In the genomic region with DNA sequence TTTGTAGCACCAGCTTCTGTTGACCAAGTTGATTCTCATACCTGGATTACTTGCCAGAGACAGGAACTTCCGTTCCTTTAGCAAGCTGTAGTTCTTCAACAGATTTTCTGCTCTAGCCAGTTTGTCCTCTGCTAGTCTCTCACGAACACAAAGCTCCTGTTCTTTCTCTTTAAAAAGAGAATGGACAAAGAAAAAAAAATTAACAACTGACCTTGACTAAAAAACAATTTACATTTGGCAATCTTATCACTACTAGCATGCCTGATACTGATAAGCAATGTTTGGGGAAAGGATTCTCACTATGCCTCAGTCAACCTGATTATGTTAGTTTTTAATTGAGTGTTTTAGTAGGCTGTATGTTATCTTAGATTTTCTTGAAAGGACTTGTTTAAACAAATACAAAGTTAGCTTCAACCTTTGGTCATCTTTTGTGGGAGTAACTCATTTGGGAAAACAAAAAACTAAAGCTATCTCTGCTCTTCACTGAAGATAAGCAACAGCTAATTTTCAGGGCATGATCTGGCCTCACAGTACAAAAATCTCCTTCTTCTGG, we compare ENCODE assay signal across 1 cellular context.
A peak's percentile ranks its signal among the peaks of the same experiment; 100 is the strongest.
TF ChIP-seq lines count a peak whose summit lies in the region.

No MANE protein-coding gene starts in this region.

TF ChIP-seq in HepG2, 621 proteins besides CTCF, POLR2A, EP300 and RAD21 (continued from another document and continues in another):
- TF ChIP-seq MTA3 (CRISPR knock-in tag; IDR thresholded peaks at IDR 0.05) = no peak
- peak; percentile 35; the same call in 1 of the 2 replicates for TF ChIP-seq ZNF12 (CRISPR knock-in tag; IDR thresholded peaks at IDR 0.05)
- TF ChIP-seq KDM2A (CRISPR knock-in tag; IDR thresholded peaks at IDR 0.05; ENCODE audit: borderline replicate concordance, low read depth) = no peak
- TF ChIP-seq KMT2A (CRISPR knock-in tag; IDR thresholded peaks at IDR 0.05) = no peak; the same call in 1 of the 2 replicates
- no peak for TF ChIP-seq ZNF33A (CRISPR knock-in tag; IDR thresholded peaks at IDR 0.05; ENCODE audit: borderline replicate concordance)
- TF ChIP-seq, protein P1, sequence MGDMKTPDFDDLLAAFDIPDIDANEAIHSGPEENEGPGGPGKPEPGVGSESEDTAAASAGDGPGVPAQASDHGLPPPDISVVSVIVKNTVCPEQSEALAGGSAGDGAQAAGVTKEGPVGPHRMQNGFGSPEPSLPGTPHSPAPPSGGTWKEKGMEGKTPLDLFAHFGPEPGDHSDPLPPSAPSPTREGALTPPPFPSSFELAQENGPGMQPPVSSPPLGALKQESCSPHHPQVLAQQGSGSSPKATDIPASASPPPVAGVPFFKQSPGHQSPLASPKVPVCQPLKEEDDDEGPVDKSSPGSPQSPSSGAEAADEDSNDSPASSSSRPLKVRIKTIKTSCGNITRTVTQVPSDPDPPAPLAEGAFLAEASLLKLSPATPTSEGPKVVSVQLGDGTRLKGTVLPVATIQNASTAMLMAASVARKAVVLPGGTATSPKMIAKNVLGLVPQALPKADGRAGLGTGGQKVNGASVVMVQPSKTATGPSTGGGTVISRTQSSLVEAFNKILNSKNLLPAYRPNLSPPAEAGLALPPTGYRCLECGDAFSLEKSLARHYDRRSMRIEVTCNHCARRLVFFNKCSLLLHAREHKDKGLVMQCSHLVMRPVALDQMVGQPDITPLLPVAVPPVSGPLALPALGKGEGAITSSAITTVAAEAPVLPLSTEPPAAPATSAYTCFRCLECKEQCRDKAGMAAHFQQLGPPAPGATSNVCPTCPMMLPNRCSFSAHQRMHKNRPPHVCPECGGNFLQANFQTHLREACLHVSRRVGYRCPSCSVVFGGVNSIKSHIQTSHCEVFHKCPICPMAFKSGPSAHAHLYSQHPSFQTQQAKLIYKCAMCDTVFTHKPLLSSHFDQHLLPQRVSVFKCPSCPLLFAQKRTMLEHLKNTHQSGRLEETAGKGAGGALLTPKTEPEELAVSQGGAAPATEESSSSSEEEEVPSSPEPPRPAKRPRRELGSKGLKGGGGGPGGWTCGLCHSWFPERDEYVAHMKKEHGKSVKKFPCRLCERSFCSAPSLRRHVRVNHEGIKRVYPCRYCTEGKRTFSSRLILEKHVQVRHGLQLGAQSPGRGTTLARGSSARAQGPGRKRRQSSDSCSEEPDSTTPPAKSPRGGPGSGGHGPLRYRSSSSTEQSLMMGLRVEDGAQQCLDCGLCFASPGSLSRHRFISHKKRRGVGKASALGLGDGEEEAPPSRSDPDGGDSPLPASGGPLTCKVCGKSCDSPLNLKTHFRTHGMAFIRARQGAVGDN (CRISPR knock-in tag; IDR thresholded peaks at IDR 0.05) = no peak
- no peak for TF ChIP-seq ZNF780A (CRISPR knock-in tag; IDR thresholded peaks at IDR 0.05)
- no peak for TF ChIP-seq IRF1 (CRISPR knock-in tag; IDR thresholded peaks at IDR 0.05; ENCODE audit: low read depth)
- no peak for TF ChIP-seq MBNL3 (CRISPR knock-in tag; conservative IDR thresholded peaks at IDR 0.05)
- TF ChIP-seq, protein P2, sequence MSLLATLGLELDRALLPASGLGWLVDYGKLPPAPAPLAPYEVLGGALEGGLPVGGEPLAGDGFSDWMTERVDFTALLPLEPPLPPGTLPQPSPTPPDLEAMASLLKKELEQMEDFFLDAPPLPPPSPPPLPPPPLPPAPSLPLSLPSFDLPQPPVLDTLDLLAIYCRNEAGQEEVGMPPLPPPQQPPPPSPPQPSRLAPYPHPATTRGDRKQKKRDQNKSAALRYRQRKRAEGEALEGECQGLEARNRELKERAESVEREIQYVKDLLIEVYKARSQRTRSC (CRISPR knock-in tag; IDR thresholded peaks at IDR 0.05; ENCODE audit: low read depth) = no peak
- no peak for TF ChIP-seq SALL2 (CRISPR knock-in tag; IDR thresholded peaks at IDR 0.05)
- TF ChIP-seq CERS6 (CRISPR knock-in tag; IDR thresholded peaks at IDR 0.05) = no peak
- TF ChIP-seq ZNF503 (CRISPR knock-in tag; IDR thresholded peaks at IDR 0.05) = peak; percentile 99
- TF ChIP-seq ZNF670 (CRISPR knock-in tag; IDR thresholded peaks at IDR 0.05; ENCODE audit: borderline replicate concordance) = 0 out of 2 replicates have a peak, but pooled peaks have one; percentile 36
- no peak for TF ChIP-seq PAF1 (CRISPR knock-in tag; IDR thresholded peaks at IDR 0.05)
- TF ChIP-seq NFRKB (IDR thresholded peaks at IDR 0.05) = no peak
- peak; percentile 89 for TF ChIP-seq TARDBP (CRISPR knock-in tag; IDR thresholded peaks at IDR 0.05)
- TF ChIP-seq, protein P3, sequence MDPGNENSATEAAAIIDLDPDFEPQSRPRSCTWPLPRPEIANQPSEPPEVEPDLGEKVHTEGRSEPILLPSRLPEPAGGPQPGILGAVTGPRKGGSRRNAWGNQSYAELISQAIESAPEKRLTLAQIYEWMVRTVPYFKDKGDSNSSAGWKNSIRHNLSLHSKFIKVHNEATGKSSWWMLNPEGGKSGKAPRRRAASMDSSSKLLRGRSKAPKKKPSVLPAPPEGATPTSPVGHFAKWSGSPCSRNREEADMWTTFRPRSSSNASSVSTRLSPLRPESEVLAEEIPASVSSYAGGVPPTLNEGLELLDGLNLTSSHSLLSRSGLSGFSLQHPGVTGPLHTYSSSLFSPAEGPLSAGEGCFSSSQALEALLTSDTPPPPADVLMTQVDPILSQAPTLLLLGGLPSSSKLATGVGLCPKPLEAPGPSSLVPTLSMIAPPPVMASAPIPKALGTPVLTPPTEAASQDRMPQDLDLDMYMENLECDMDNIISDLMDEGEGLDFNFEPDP (CRISPR knock-in tag; conservative IDR thresholded peaks at IDR 0.05) = 0 out of 2 replicates have a peak, but pooled peaks have one; percentile 38
- TF ChIP-seq SMAD3 (CRISPR knock-in tag; IDR thresholded peaks at IDR 0.05) = peak; percentile 66
- TF ChIP-seq ZNF264 (CRISPR knock-in tag; IDR thresholded peaks at IDR 0.05) = peak; percentile 56; the same call in 1 of the 2 replicates
- TF ChIP-seq ZFP41 (CRISPR knock-in tag; IDR thresholded peaks at IDR 0.05; ENCODE audit: borderline replicate concordance) = no peak
- TF ChIP-seq, protein P4, sequence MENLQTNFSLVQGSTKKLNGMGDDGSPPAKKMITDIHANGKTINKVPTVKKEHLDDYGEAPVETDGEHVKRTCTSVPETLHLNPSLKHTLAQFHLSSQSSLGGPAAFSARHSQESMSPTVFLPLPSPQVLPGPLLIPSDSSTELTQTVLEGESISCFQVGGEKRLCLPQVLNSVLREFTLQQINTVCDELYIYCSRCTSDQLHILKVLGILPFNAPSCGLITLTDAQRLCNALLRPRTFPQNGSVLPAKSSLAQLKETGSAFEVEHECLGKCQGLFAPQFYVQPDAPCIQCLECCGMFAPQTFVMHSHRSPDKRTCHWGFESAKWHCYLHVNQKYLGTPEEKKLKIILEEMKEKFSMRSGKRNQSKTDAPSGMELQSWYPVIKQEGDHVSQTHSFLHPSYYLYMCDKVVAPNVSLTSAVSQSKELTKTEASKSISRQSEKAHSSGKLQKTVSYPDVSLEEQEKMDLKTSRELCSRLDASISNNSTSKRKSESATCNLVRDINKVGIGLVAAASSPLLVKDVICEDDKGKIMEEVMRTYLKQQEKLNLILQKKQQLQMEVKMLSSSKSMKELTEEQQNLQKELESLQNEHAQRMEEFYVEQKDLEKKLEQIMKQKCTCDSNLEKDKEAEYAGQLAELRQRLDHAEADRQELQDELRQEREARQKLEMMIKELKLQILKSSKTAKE (CRISPR knock-in tag; IDR thresholded peaks at IDR 0.05; ENCODE audit: borderline replicate concordance) = peak; percentile 77
- TF ChIP-seq GABPB1 (CRISPR knock-in tag; IDR thresholded peaks at IDR 0.05) = no peak
- peak; percentile 90 for TF ChIP-seq HDAC1 (CRISPR knock-in tag; IDR thresholded peaks at IDR 0.05)
- TF ChIP-seq NFIC (IDR thresholded peaks at IDR 0.05; ENCODE audit: low read length) = peak; percentile 98
- no peak for TF ChIP-seq ZNF256 (CRISPR knock-in tag; conservative IDR thresholded peaks at IDR 0.05)
- TF ChIP-seq ZNF282 (IDR thresholded peaks at IDR 0.05; ENCODE audit: partially characterized antibody) = no peak
- TF ChIP-seq FOXJ3 (CRISPR knock-in tag; IDR thresholded peaks at IDR 0.05; ENCODE audit: borderline replicate concordance) = peak; percentile 94; the same call in 1 of the 2 replicates
- TF ChIP-seq EZH2 (conservative IDR thresholded peaks at IDR 0.05; ENCODE audit: low read depth, low read length) = no peak
- TF ChIP-seq, protein P5, sequence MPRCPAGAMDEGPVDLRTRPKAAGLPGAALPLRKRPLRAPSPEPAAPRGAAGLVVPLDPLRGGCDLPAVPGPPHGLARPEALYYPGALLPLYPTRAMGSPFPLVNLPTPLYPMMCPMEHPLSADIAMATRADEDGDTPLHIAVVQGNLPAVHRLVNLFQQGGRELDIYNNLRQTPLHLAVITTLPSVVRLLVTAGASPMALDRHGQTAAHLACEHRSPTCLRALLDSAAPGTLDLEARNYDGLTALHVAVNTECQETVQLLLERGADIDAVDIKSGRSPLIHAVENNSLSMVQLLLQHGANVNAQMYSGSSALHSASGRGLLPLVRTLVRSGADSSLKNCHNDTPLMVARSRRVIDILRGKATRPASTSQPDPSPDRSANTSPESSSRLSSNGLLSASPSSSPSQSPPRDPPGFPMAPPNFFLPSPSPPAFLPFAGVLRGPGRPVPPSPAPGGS (CRISPR knock-in tag; IDR thresholded peaks at IDR 0.05) = no peak
- TF ChIP-seq MTF2 (CRISPR knock-in tag; IDR thresholded peaks at IDR 0.05; ENCODE audit: borderline replicate concordance) = no peak
- peak; percentile 41; the same call in 1 of the 2 replicates for TF ChIP-seq ZBTB43 (CRISPR knock-in tag; conservative IDR thresholded peaks at IDR 0.05)
- TF ChIP-seq ZFY (CRISPR knock-in tag; IDR thresholded peaks at IDR 0.05) = no peak
- TF ChIP-seq POLR2AphosphoS2 (IDR thresholded peaks at IDR 0.05; ENCODE audit: low read depth, low read length) = no peak
- TF ChIP-seq, protein P6, sequence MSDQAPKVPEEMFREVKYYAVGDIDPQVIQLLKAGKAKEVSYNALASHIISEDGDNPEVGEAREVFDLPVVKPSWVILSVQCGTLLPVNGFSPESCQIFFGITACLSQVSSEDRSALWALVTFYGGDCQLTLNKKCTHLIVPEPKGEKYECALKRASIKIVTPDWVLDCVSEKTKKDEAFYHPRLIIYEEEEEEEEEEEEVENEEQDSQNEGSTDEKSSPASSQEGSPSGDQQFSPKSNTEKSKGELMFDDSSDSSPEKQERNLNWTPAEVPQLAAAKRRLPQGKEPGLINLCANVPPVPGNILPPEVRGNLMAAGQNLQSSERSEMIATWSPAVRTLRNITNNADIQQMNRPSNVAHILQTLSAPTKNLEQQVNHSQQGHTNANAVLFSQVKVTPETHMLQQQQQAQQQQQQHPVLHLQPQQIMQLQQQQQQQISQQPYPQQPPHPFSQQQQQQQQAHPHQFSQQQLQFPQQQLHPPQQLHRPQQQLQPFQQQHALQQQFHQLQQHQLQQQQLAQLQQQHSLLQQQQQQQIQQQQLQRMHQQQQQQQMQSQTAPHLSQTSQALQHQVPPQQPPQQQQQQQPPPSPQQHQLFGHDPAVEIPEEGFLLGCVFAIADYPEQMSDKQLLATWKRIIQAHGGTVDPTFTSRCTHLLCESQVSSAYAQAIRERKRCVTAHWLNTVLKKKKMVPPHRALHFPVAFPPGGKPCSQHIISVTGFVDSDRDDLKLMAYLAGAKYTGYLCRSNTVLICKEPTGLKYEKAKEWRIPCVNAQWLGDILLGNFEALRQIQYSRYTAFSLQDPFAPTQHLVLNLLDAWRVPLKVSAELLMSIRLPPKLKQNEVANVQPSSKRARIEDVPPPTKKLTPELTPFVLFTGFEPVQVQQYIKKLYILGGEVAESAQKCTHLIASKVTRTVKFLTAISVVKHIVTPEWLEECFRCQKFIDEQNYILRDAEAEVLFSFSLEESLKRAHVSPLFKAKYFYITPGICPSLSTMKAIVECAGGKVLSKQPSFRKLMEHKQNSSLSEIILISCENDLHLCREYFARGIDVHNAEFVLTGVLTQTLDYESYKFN (CRISPR knock-in tag; conservative IDR thresholded peaks at IDR 0.05) = peak; percentile 97
- TF ChIP-seq ZBTB1 (CRISPR knock-in tag; IDR thresholded peaks at IDR 0.05; ENCODE audit: borderline replicate concordance) = no peak
- no peak for TF ChIP-seq FIP1L1 (IDR thresholded peaks at IDR 0.05; ENCODE audit: borderline replicate concordance, insufficient read depth, low read depth, low read length)
- TF ChIP-seq MTA1 (CRISPR knock-in tag; IDR thresholded peaks at IDR 0.05; ENCODE audit: borderline replicate concordance) = no peak
- no peak for TF ChIP-seq RELA (CRISPR knock-in tag; IDR thresholded peaks at IDR 0.05)
- no peak for TF ChIP-seq CBX5 (CRISPR knock-in tag; IDR thresholded peaks at IDR 0.05; ENCODE audit: borderline replicate concordance)
- TF ChIP-seq ONECUT2 (CRISPR knock-in tag; IDR thresholded peaks at IDR 0.05) = peak; percentile 51; the same call in 1 of the 2 replicates
- no peak for TF ChIP-seq RFX5 (IDR thresholded peaks at IDR 0.05; ENCODE audit: low read depth, low read length)
- TF ChIP-seq ZNF790 (CRISPR knock-in tag; IDR thresholded peaks at IDR 0.05; ENCODE audit: borderline replicate concordance) = no peak
